ENCODE assay signal across 10 cellular contexts in genomic region chr1:95071539-95071938, GRCh38. TPM values are rescaled to one million over a fixed set of nuclear protein-coding genes. Genes with fewer than 3 reads are reported as not detected.
DNase-seq lines count a peak whose midpoint lies in the region; ATAC-seq and TF ChIP-seq lines count a peak whose summit lies in the region.
"Had no signal": no experiment of that assay in that cellular context is flagged by ENCODE, and none has a peak within 500 bp of the region (broad histone marks: within the 10 kb centered on the region; RNA-seq: fewer than 3 reads in every experiment).

No MANE protein-coding gene starts in this region.

- DNase-seq in AG04449 (ENCODE audit: low read depth, low spot score) (no peak), mammary epithelial cell (no peak), NCI-H774 (lab: John Stamatoyannopoulos, UW) (no peak), NCI-H748 (lab: John Stamatoyannopoulos, UW; ENCODE audit: unreplicated experiment) (no peak), NCI-H2227 treated with DMSO at 0.1 percent for 48 hours (lab: John Stamatoyannopoulos, UW) (no peak)
- DNase-seq in Jurkat, Clone E6-1 (ENCODE audit: low read depth, low spot score): no peak
- no peak for DNase-seq in naive thymus-derived CD8-positive, alpha-beta T cell
- DNase-seq: GOT3, occipital lobe had no signal

- TF ChIP-seq CTCF in AG04449 (IDR thresholded peaks at IDR 0.05; ENCODE audit: insufficient read depth, low read length, missing control alignments) (no peak), mammary epithelial cell (conservative IDR thresholded peaks at IDR 0.05 in 1 of 2, IDR thresholded peaks at IDR 0.05 in 1 of 2; ENCODE audit: extremely low read depth in 1 of 2, insufficient read depth in 1 of 2, low read depth in 1 of 2, low read length in 2 of 2) (no peak)

- in situ Hi-C loops in mammary epithelial cell (cut with MboI; ENCODE audit: low sequenced_read_pairs in 2 of 2): no loop called here

- no TSS peak for BruUV-seq in mammary epithelial cell (replicated peaks; lab: Mats Ljungman, UMichigan)

- H3K9me3 ChIP-seq in mammary epithelial cell (replicated peaks; ENCODE audit: insufficient read depth, low read length): no peaks in the 10 kb centered on the region

- intact Hi-C loops in mammary epithelial cell (cut with micrococcal nuclease): no loop called here

- peak overlapping the region in 9 of 10 donors; percentile 39 to 99 (median 99) for H3K4me3 Mint-ChIP-seq in naive thymus-derived CD8-positive, alpha-beta T cell

- no peaks in the 10 kb centered on the region for H3K36me3 ChIP-seq in mammary epithelial cell (ENCODE audit: insufficient read depth, low read length)

- peak overlapping the region in 5 of 10 donors; percentile 33 to 99 (median 97) for H3K27ac Mint-ChIP-seq in naive thymus-derived CD8-positive, alpha-beta T cell

- dilution Hi-C loops in mammary epithelial cell (cut with HindIII; ENCODE audit: low sequenced_read_pairs): loop anchor here (25.0 kb wide), 1 partner anchor 166 kb away; the partner anchor contains the start of gene RWDD3

- 94% methylated on average over 2 of the region's 2 CpGs for WGBS in mammary epithelial cell (ENCODE audit: low coverage, missing lambda C conversion rate)

- H3K27ac ChIP-seq in mammary epithelial cell (ENCODE audit: insufficient read depth, low read depth, low read length): peak overlapping the region; percentile 82

- peak overlapping the region; percentile 96 for H3K4me2 ChIP-seq in mammary epithelial cell (ENCODE audit: insufficient read depth, low read depth, low read length)

- no peaks in the 10 kb centered on the region for H3K9me3 Mint-ChIP-seq in naive thymus-derived CD8-positive, alpha-beta T cell

- no peaks in the 10 kb centered on the region for H3K27me3 ChIP-seq in mammary epithelial cell (ENCODE audit: insufficient read depth, low read length)

- no peaks in the 10 kb centered on the region for H4K20me1 ChIP-seq in mammary epithelial cell (ENCODE audit: insufficient read depth, low read length)

- H3K4me3 ChIP-seq in AG04449 (ENCODE audit: low read depth, low read length): peak overlapping the region; percentile 96; the same call in 1 of the 2 replicates
- peak overlapping the region; percentile 81 for H3K4me3 ChIP-seq in Jurkat, Clone E6-1 (ENCODE audit: low read length)
- H3K4me3 ChIP-seq in mammary epithelial cell (replicated peaks in 1 of 3; ENCODE audit: insufficient read depth in 1 of 3, low read depth in 2 of 3, low read length in 3 of 3): peak overlapping the region in 2 of 3 experiments; percentile 66 to 81

- peaks cover 0 to 5% (median 2%) of the 10 kb centered on the region in 3 donors for H3K36me3 Mint-ChIP-seq in naive thymus-derived CD8-positive, alpha-beta T cell

- peaks cover 0 to 8% (median 0%) of the 10 kb centered on the region in 5 donors for H3K27me3 Mint-ChIP-seq in naive thymus-derived CD8-positive, alpha-beta T cell

- POLR2A ChIA-PET in AG04449 (lab: Yijun Ruan, JAX): no interaction called here
- POLR2A ChIA-PET in naive thymus-derived CD8-positive, alpha-beta T cell (lab: Charles Lee): interaction anchor here (2.2 kb wide), 1 partner anchor 162 kb away, joined by 36 read pairs; the partner anchor contains the start of gene RWDD3

- no peak for ATAC-seq in naive thymus-derived CD8-positive, alpha-beta T cell
- ATAC-seq in GM21529 (IDR thresholded peaks at IDR 0.05; ENCODE audit: unreplicated experiment): no peak

- no peaks in the 10 kb centered on the region for H3K79me2 ChIP-seq in mammary epithelial cell (ENCODE audit: insufficient read depth, low read length)

- peaks cover 12 to 20% (median 15%) of the 10 kb centered on the region in 4 donors for H3K4me1 Mint-ChIP-seq in naive thymus-derived CD8-positive, alpha-beta T cell

- H3K9ac ChIP-seq in mammary epithelial cell (ENCODE audit: insufficient read depth, low read length): peak overlapping the region; percentile 82

- H2AFZ ChIP-seq in mammary epithelial cell (ENCODE audit: low read depth, low read length): no peak overlapping the region

- H3K4me1 ChIP-seq in mammary epithelial cell (ENCODE audit: insufficient read depth, low read length): peaks cover 6% of the 10 kb centered on the region

- CTCF ChIA-PET in AG04449 (lab: Yijun Ruan, JAX) (interaction anchor here (2.2 kb wide), 1 partner anchor 162 kb away, joined by 12 read pairs; the partner anchor contains the start of gene RWDD3), mammary epithelial cell (lab: Charles Lee; ENCODE audit: low non-redundant PET) (no interaction called here)

RNA-seq across cellular contexts. Expression of gene ALG14, which starts 1.2 kb away (rescaled TPM):
- 17.3 TPM for polyA plus RNA-seq in Jurkat, Clone E6-1 (2012; ENCODE audit: insufficient read depth, insufficient read length)
- 1 to 10 TPM; 1.2 to 6.5 TPM for total RNA-seq in mammary epithelial cell
- 2.0 TPM for polyA plus RNA-seq in mammary epithelial cell
- polyA minus RNA-seq in mammary epithelial cell: 0.31 TPM
- total RNA-seq in naive thymus-derived CD8-positive, alpha-beta T cell: under 1 TPM; 0.74 to 0.83 TPM
- 1 to 10 TPM; 2.3 to 4.2 (median 4.0) TPM for polyA plus RNA-seq in naive thymus-derived CD8-positive, alpha-beta T cell

RNA-seq across cellular contexts. Expression of gene TLCD4, which starts 45.6 kb away (rescaled TPM):
- not detected for polyA plus RNA-seq in Jurkat, Clone E6-1 (2012; ENCODE audit: insufficient read depth, insufficient read length)
- total RNA-seq in mammary epithelial cell: 1 to 10 TPM in 1 of 2 donors, under 1 TPM in 1; 0.73 to 2.3 TPM
- 0.18 TPM for polyA plus RNA-seq in mammary epithelial cell
- polyA minus RNA-seq in mammary epithelial cell: 0.57 TPM
- under 1 TPM; 0.08 to 0.11 TPM for total RNA-seq in naive thymus-derived CD8-positive, alpha-beta T cell
- not detected for polyA plus RNA-seq in naive thymus-derived CD8-positive, alpha-beta T cell
